ENCODE assay signal across 1 cellular context in genomic region chr10:127088908-127089307, GRCh38.
TF ChIP-seq lines count a peak whose summit lies in the region.

No MANE protein-coding gene starts in this region.

TF ChIP-seq in WTC11, 78 proteins besides CTCF, POLR2A, EP300 and RAD21 (continued from another document):
- TF ChIP-seq ZMAT4 (CRISPR knock-in tag; IDR thresholded peaks at IDR 0.05) (no peak), SOX15 (CRISPR knock-in tag; IDR thresholded peaks at IDR 0.05) (no peak), ZNF425 (CRISPR knock-in tag; conservative IDR thresholded peaks at IDR 0.05) (no peak), ZNF671 (CRISPR knock-in tag; IDR thresholded peaks at IDR 0.05) (no peak), RELA (CRISPR knock-in tag; IDR thresholded peaks at IDR 0.05; ENCODE audit: borderline replicate concordance) (no peak), ZNF138 (CRISPR knock-in tag; conservative IDR thresholded peaks at IDR 0.05) (no peak), ESRRA (CRISPR knock-in tag; IDR thresholded peaks at IDR 0.05; ENCODE audit: borderline replicate concordance) (no peak)
TF ChIP-seq in WTC11: peak in this region for 0.
